ENCODE assay signal across 8 cellular contexts in the genomic region with DNA sequence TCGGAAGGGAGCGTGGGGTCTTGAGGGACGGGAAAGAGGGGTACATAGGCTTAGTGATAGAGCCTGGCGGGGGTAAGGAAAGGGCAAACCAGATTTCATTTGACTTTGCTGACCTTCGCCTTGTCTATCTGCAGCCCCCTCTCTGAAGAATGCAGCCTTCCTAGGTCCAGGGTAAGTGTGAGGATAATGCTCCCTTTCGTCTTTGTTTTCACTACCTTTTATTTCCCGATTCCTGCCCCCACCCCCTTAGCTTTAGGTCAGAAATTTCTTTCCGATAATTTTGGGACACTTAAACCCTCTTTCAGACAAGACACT. TPM values are rescaled to one million over a fixed set of nuclear protein-coding genes. Genes with fewer than 3 reads are reported as not detected.
DNase-seq lines count a peak whose midpoint lies in the region; ATAC-seq and TF ChIP-seq lines count a peak whose summit lies in the region.

No MANE protein-coding gene starts in this region.

- H3K9ac ChIP-seq in skeletal muscle tissue (ENCODE audit: low read depth in 1 of 3, low read length in 3 of 3) = peak overlapping the region; percentile 94 to 99 (median 98)

- H4K20me1 ChIP-seq in GM23338 (replicated peaks; ENCODE audit: insufficient read depth) = peaks cover 16% of the 10 kb centered on the region

- H3K27me3 ChIP-seq in GM23338 (ENCODE audit: insufficient read depth) = no peaks in the 10 kb centered on the region
- no peaks in the 10 kb centered on the region for H3K27me3 ChIP-seq in gastroesophageal sphincter
- no peaks in the 10 kb centered on the region for H3K27me3 ChIP-seq in skeletal muscle tissue (ENCODE audit: control insufficient read depth in 3 of 3, insufficient read depth in 3 of 3, low read length in 3 of 3)

- intact Hi-C loops in posterior cingulate gyrus (cut with DNase I) = loop anchor here (2.0 kb wide), 1 partner anchor 311 kb away; no protein-coding TSS in a partner anchor

- peaks cover 9% of the 10 kb centered on the region for H3K27me3 Mint-ChIP-seq in GM23338 (ENCODE audit: insufficient read depth, low read depth, poor library complexity)

- H3K4me1 ChIP-seq in GM23338 (ENCODE audit: insufficient read depth) (peaks cover 7% of the 10 kb centered on the region; the same call in 1 of the 2 replicates), gastroesophageal sphincter (peaks cover 18 to 72% (median 29%) of the 10 kb centered on the region in 3 donors), skeletal muscle tissue (ENCODE audit: control insufficient read depth in 3 of 3, insufficient read depth in 3 of 3, low read length in 3 of 3) (peaks cover 32 to 40% (median 33%) of the 10 kb centered on the region in 3 donors)

- H3K4me3 ChIP-seq in GM23338 = peak overlapping the region; percentile 71
- H3K4me3 ChIP-seq in WI38 (ENCODE audit: low read depth, low read length) = peak overlapping the region; percentile 99
- peak overlapping the region; percentile 74 for H3K4me3 ChIP-seq in gastroesophageal sphincter
- H3K4me3 ChIP-seq in skeletal muscle tissue (ENCODE audit: low read length in 3 of 3) = peak overlapping the region; percentile 92 to 99 (median 98)

- no peaks in the 10 kb centered on the region for H3K9me3 Mint-ChIP-seq in GM23338

- DNase-seq in GM23338 (ENCODE audit: low spot score) (no peak), OCI-M2 (lab: John Stamatoyannopoulos, UW; ENCODE audit: unreplicated experiment) (no peak), posterior cingulate gyrus (no peak), GOT3 (lab: John Stamatoyannopoulos, UW) (no peak), HK-2 (ENCODE audit: unreplicated experiment) (no peak)

- peak overlapping the region; percentile 100 for H3K4me2 ChIP-seq in GM23338

- H3K36me3 Mint-ChIP-seq in GM23338 (ENCODE audit: low read depth) = peaks cover 44% of the 10 kb centered on the region

- H3K27ac ChIP-seq in GM23338 (ENCODE audit: low read depth) (peak overlapping the region; percentile 29), gastroesophageal sphincter (peak overlapping the region; percentile 65 to 86 (median 86)), skeletal muscle tissue (ENCODE audit: low read depth, low read length) (peak overlapping the region; percentile 89)

- peaks cover 15% of the 10 kb centered on the region for H3K36me3 ChIP-seq in GM23338 (ENCODE audit: insufficient read depth)
- peaks cover 0 to 34% of the 10 kb centered on the region in 2 donors for H3K36me3 ChIP-seq in gastroesophageal sphincter
- H3K36me3 ChIP-seq in skeletal muscle tissue (ENCODE audit: control insufficient read depth in 3 of 3, insufficient read depth in 3 of 3, low read length in 3 of 3) = peaks cover 11 to 35% (median 11%) of the 10 kb centered on the region in 3 donors

- ATAC-seq in GM23338 (peak; percentile 65; the same call in 2 of the 3 replicates), gastroesophageal sphincter (no peak)

- peaks cover 79% of the 10 kb centered on the region for H3K79me2 ChIP-seq in GM23338 (replicated peaks; ENCODE audit: insufficient read depth)

- H3F3A ChIP-seq in GM23338 (replicated peaks; ENCODE audit: low read depth) = no peaks in the 10 kb centered on the region

- H3K9me3 ChIP-seq in gastroesophageal sphincter (no peaks in the 10 kb centered on the region), skeletal muscle tissue (ENCODE audit: control insufficient read depth in 3 of 3, low read length in 3 of 3) (no peaks in the 10 kb centered on the region)

- WGBS in gastroesophageal sphincter (ENCODE audit: low coverage in 1 of 2), 2 donors = 0 to 1% methylated on average over 7 to 8 of the region's 8 CpGs

- TF ChIP-seq CTCF in GM23338 (conservative IDR thresholded peaks at IDR 0.05; ENCODE audit: low read depth in 2 of 2) (no peak), WI38 (IDR thresholded peaks at IDR 0.05; ENCODE audit: low read depth, low read length) (no peak), gastroesophageal sphincter (IDR thresholded peaks at IDR 0.05) (no peak)

- TF ChIP-seq EP300 in gastroesophageal sphincter (IDR thresholded peaks at IDR 0.05) = no peak

- H3K4me1 Mint-ChIP-seq in GM23338 = peaks cover 18% of the 10 kb centered on the region

- H3K4me3 Mint-ChIP-seq in GM23338 = peak overlapping the region; percentile 100

- peak overlapping the region; percentile 98 for H3K27ac Mint-ChIP-seq in GM23338

- no peak overlapping the region; the same call in 1 of the 2 replicates for H2AFZ ChIP-seq in GM23338

- H3K9me2 ChIP-seq in GM23338 (ENCODE audit: insufficient read depth) = no peaks in the 10 kb centered on the region

- TF ChIP-seq POLR2A in gastroesophageal sphincter (IDR thresholded peaks at IDR 0.05) = no peak

TF ChIP-seq in GM23338, 12 proteins besides CTCF, POLR2A, EP300 and RAD21:
- TF ChIP-seq JUNB (IDR thresholded peaks at IDR 0.05; ENCODE audit: unreplicated experiment) (no peak), ZNF114 (CRISPR knock-in tag; IDR thresholded peaks at IDR 0.05) (no peak), EZH2 (IDR thresholded peaks at IDR 0.05; ENCODE audit: low read depth, unreplicated experiment) (no peak)

RNA-seq across cellular contexts. Expression of a gene that starts 0.4 kb away (rescaled TPM):
- total RNA-seq in GM23338 (2014; rRNA removed; shearing (Covaris generic)) = 272 and 300 TPM in 2 replicates
- polyA plus RNA-seq in GM23338 (2016; fragmentation: Nextera tagmentation; extraction: Ambion mirVana) = 260 and 279 TPM in 2 replicates
- 100 to 1,000 TPM; 166 to 232 (median 192) TPM for total RNA-seq in gastroesophageal sphincter
- total RNA-seq in skeletal muscle tissue = 265 TPM

RNA-seq across cellular contexts. Expression of a gene that starts 0.6 kb away (rescaled TPM):
- 111 and 117 TPM in 2 replicates for total RNA-seq in GM23338 (2014; rRNA removed; shearing (Covaris generic))
- polyA plus RNA-seq in GM23338 (2016; fragmentation: Nextera tagmentation; extraction: Ambion mirVana) = 75.0 and 85.9 TPM in 2 replicates
- 10 to 100 TPM; 20.5 to 33.5 (median 28.7) TPM for total RNA-seq in gastroesophageal sphincter
- total RNA-seq in skeletal muscle tissue = 13.0 TPM

RNA-seq across cellular contexts. Expression of a gene that starts 22.1 kb away (rescaled TPM):
- total RNA-seq in GM23338 (2014; rRNA removed; shearing (Covaris generic)) = 0.93 and 1.0 TPM in 2 replicates
- 0.82 and 0.99 TPM in 2 replicates for polyA plus RNA-seq in GM23338 (2016; fragmentation: Nextera tagmentation; extraction: Ambion mirVana)
- total RNA-seq in gastroesophageal sphincter (1 to 10 TPM in 3 of 4 donors, under 1 TPM in 1; 0.25 to 3.6 (median 2.1) TPM), skeletal muscle tissue (0.52 TPM)

RNA-seq across cellular contexts. Expression of a gene that starts 24.1 kb away (rescaled TPM):
- total RNA-seq in GM23338 (2014; rRNA removed; shearing (Covaris generic)) = 0.16 and 0.69 TPM in 2 replicates
- polyA plus RNA-seq in GM23338 (2016; fragmentation: Nextera tagmentation; extraction: Ambion mirVana) = 0.28 and 0.47 TPM in 2 replicates
- total RNA-seq in gastroesophageal sphincter = 10 to 100 TPM in 2 of 4 donors, 1 to 10 TPM in 2; 5.9 to 24.5 (median 13.7) TPM
- under 0.01 TPM for total RNA-seq in skeletal muscle tissue

RNA-seq across cellular contexts. Expression of a gene that starts 53.8 kb away (rescaled TPM):
- not detected in 2 replicates for total RNA-seq in GM23338 (2014; rRNA removed; shearing (Covaris generic))
- polyA plus RNA-seq in GM23338 (2016; fragmentation: Nextera tagmentation; extraction: Ambion mirVana) = not detected in 2 replicates
- 10 to 100 TPM in 2 of 4 donors, 1 to 10 TPM in 2; 3.4 to 13.7 (median 7.8) TPM for total RNA-seq in gastroesophageal sphincter
- total RNA-seq in skeletal muscle tissue = 0.52 TPM

Comparison
In these comparisons a context has a peak if more than half of its experiments do, and no peak if none do; other contexts are left out.
1. H3K27ac ChIP-seq: peak in every context shown above with its lines; median percentile 89 in skeletal muscle tissue; 86 in gastroesophageal sphincter; 29 in GM23338.